Comparison of ENCODE assay signal across 1 cellular context in genomic region chr16:75181630-75182029, GRCh38.
TF ChIP-seq lines count a peak whose summit lies in the region.

No MANE protein-coding gene starts in this region.

TF ChIP-seq in K562, 482 proteins besides CTCF, POLR2A, EP300 and RAD21:
- TF ChIP-seq ELK1 (CRISPR knock-in tag; IDR thresholded peaks at IDR 0.05) = no peak
- TF ChIP-seq NR2C2 (CRISPR knock-in tag; IDR thresholded peaks at IDR 0.05) = no peak
- TF ChIP-seq NR2C2 (tag; IDR thresholded peaks at IDR 0.05) = no peak
- peak; percentile 32; the same call in 1 of the 2 replicates for TF ChIP-seq MYC (IDR thresholded peaks at IDR 0.05; ENCODE audit: low read depth, low read length)
- TF ChIP-seq MYC (CRISPR knock-in tag; IDR thresholded peaks at IDR 0.05; ENCODE audit: borderline replicate concordance, low read depth) = no peak
- no peak for TF ChIP-seq FOXJ2 (tag; IDR thresholded peaks at IDR 0.05)
- peak in 1 of 2 experiments; percentile 18; a peak in 1 of 4 replicates for TF ChIP-seq TRIM24 (IDR thresholded peaks at IDR 0.05)
- 0 out of 2 replicates have a peak, but pooled peaks have one; percentile 20 for TF ChIP-seq CHD2 (IDR thresholded peaks at IDR 0.05; ENCODE audit: low read depth, low read length)
- TF ChIP-seq ARID1B (IDR thresholded peaks at IDR 0.05) = 0 out of 2 replicates have a peak, but pooled peaks have one; percentile 11
- peak; percentile 77 for TF ChIP-seq L3MBTL2 (IDR thresholded peaks at IDR 0.05)
- TF ChIP-seq ZNF644 (tag; IDR thresholded peaks at IDR 0.05; ENCODE audit: low read depth) = no peak
- 0 out of 2 replicates have a peak, but pooled peaks have one; percentile 17 for TF ChIP-seq DPF2 (IDR thresholded peaks at IDR 0.05)
- TF ChIP-seq HMG20B (CRISPR knock-in tag; IDR thresholded peaks at IDR 0.05) = no peak
- TF ChIP-seq RBBP5 (IDR thresholded peaks at IDR 0.05; ENCODE audit: borderline replicate concordance, insufficient read depth, low read length, poor library complexity, severe bottlenecking) = no peak
- TF ChIP-seq ZHX1 (conservative IDR thresholded peaks at IDR 0.05; ENCODE audit: low read length) = no peak
- no peak for TF ChIP-seq MYBL2 (IDR thresholded peaks at IDR 0.05; ENCODE audit: low read depth)
- no peak for TF ChIP-seq MYBL2 (CRISPR knock-in tag; IDR thresholded peaks at IDR 0.05; ENCODE audit: borderline replicate concordance)
- TF ChIP-seq SRSF1 (IDR thresholded peaks at IDR 0.05; ENCODE audit: low read depth, low read length) = no peak
- peak; percentile 85 for TF ChIP-seq SPI1 (IDR thresholded peaks at IDR 0.05; ENCODE audit: borderline replicate concordance, low read depth, low read length)
- TF ChIP-seq KHSRP (IDR thresholded peaks at IDR 0.05) = no peak
- no peak for TF ChIP-seq SMAD3 (CRISPR knock-in tag; conservative IDR thresholded peaks at IDR 0.05)
- peak in 1 of 2 experiments; percentile 24 for TF ChIP-seq E2F6 (IDR thresholded peaks at IDR 0.05; ENCODE audit: borderline replicate concordance in 1 of 2, extremely low read depth in 1 of 2, insufficient read depth in 1 of 2, insufficient read length in 1 of 2, low read depth in 1 of 2, low read length in 1 of 2, poor library complexity in 1 of 2, severe bottlenecking in 1 of 2)
- peak; percentile 67 for TF ChIP-seq MGA (IDR thresholded peaks at IDR 0.05)
- no peak for TF ChIP-seq KDM5B (IDR thresholded peaks at IDR 0.05; ENCODE audit: insufficient replicate concordance, low read depth, low read length)
- TF ChIP-seq ZC3H4 (CRISPR knock-in tag; IDR thresholded peaks at IDR 0.05; ENCODE audit: borderline replicate concordance) = no peak
- TF ChIP-seq ELF1 (tag; IDR thresholded peaks at IDR 0.05) = no peak
- TF ChIP-seq REST (CRISPR knock-in tag; IDR thresholded peaks at IDR 0.05; ENCODE audit: low read depth) = no peak
- no peak for TF ChIP-seq ZNF778 (CRISPR knock-in tag; IDR thresholded peaks at IDR 0.05)
- TF ChIP-seq NCOA1 (IDR thresholded peaks at IDR 0.05; ENCODE audit: low read depth) = no peak
